Comparison of ENCODE assay signal across 1 cellular context in the genomic region with DNA sequence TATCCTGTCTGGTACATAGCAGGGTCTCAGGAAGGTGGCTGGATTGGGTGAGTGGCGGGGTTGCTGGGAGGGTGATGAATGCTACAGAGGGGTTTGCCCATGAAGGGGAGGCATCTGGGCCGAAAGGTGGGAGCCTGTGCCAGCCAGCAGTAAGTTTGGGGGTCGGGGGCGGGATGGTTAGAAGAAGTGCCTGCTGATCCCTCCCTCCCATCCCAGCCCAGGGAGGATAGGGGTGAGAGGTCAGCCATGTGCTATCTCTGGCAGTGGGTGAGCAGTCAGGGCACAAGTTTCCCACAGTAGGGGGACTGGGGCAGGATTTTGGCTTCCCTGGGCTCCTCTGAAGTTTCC.
TF ChIP-seq lines count a peak whose summit lies in the region.

No MANE protein-coding gene starts in this region.

TF ChIP-seq in IMR-90, 13 proteins besides CTCF, POLR2A, EP300 and RAD21 (continued from another document):
- TF ChIP-seq, protein P1, sequence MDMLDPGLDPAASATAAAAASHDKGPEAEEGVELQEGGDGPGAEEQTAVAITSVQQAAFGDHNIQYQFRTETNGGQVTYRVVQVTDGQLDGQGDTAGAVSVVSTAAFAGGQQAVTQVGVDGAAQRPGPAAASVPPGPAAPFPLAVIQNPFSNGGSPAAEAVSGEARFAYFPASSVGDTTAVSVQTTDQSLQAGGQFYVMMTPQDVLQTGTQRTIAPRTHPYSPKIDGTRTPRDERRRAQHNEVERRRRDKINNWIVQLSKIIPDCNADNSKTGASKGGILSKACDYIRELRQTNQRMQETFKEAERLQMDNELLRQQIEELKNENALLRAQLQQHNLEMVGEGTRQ (IDR thresholded peaks at IDR 0.05; ENCODE audit: low read depth, low read length), result no peak
- TF ChIP-seq FOS (IDR thresholded peaks at IDR 0.05; ENCODE audit: low read depth, low read length) (no peak), BHLHE40 (IDR thresholded peaks at IDR 0.05; ENCODE audit: low read depth, low read length) (no peak), MXI1 (IDR thresholded peaks at IDR 0.05; ENCODE audit: borderline replicate concordance, low read depth, low read length) (no peak), ELK1 (IDR thresholded peaks at IDR 0.05; ENCODE audit: borderline replicate concordance, low read depth, low read length) (no peak), RCOR1 (IDR thresholded peaks at IDR 0.05; ENCODE audit: insufficient replicate concordance, low read length) (no peak), MAZ (IDR thresholded peaks at IDR 0.05; ENCODE audit: borderline replicate concordance, low read depth, low read length) (no peak), SMC3 (IDR thresholded peaks at IDR 0.05; ENCODE audit: low read depth, low read length) (no peak), MAFK (IDR thresholded peaks at IDR 0.05; ENCODE audit: low read depth, low read length) (no peak), CHD1 (IDR thresholded peaks at IDR 0.05; ENCODE audit: low read depth, low read length) (no peak), NFE2L2 (IDR thresholded peaks at IDR 0.05; ENCODE audit: low read depth, low read length) (no peak), RFX5 (IDR thresholded peaks at IDR 0.05; ENCODE audit: low read depth, low read length) (no peak)
